8 cellular contexts compared by ENCODE assay signal in the genomic region with DNA sequence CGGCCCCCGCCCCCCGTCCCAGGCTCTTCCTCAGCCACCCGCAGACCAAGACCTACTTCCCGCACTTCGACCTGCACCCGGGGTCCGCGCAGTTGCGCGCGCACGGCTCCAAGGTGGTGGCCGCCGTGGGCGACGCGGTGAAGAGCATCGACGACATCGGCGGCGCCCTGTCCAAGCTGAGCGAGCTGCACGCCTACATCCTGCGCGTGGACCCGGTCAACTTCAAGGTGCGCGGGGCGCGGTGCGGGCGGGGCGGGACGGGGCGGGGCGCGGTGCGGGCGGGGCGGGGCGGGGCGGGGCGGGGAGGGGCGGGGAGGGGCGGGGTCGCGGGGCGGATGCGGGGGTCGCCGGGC. TPM values are rescaled to one million over a fixed set of nuclear protein-coding genes. Genes with fewer than 3 reads are reported as not detected.
"Had no signal": no experiment of that assay in that cellular context is flagged by ENCODE, and none has a peak within 500 bp of the region (broad histone marks: within the 10 kb centered on the region; RNA-seq: fewer than 3 reads in every experiment).

No MANE protein-coding gene starts in this region.

RNA-seq across cellular contexts. Expression of a gene that starts 1.4 kb away (rescaled TPM):
- total RNA-seq: activated CD4-positive, alpha-beta T cell treated with anti-CD3 and anti-CD28 coated beads, Interleukin-2, amount 10 ng/mL, durations not matched to agents 24 days and 14 days; activated naive CD4-positive, alpha-beta T cell treated with anti-CD3 and anti-CD28 coated beads for 36 hours; activated T-helper 2 cell treated with anti-CD3 and anti-CD28 coated beads, Interferon-gamma antibody, Interleukin-2, Interleukin-4, amounts not matched to agents 10 μg/mL and 5 μg/mL and 100 μg/mL, durations not matched to agents 14 hours and 24 hours and 36 hours; cardiac muscle cell; kidney epithelial cell; lung microvascular endothelial cell; naive thymus-derived CD4-positive, alpha-beta T cell had no signal
- polyA plus RNA-seq: adrenal gland; cardiac muscle cell; naive thymus-derived CD4-positive, alpha-beta T cell had no signal

RNA-seq across cellular contexts. Expression of a gene that starts 11.9 kb away (rescaled TPM):
- total RNA-seq: activated CD4-positive, alpha-beta T cell treated with anti-CD3 and anti-CD28 coated beads, Interleukin-2, amount 10 ng/mL, durations not matched to agents 24 days and 14 days; activated naive CD4-positive, alpha-beta T cell treated with anti-CD3 and anti-CD28 coated beads for 36 hours; activated T-helper 2 cell treated with anti-CD3 and anti-CD28 coated beads, Interferon-gamma antibody, Interleukin-2, Interleukin-4, amounts not matched to agents 10 μg/mL and 5 μg/mL and 100 μg/mL, durations not matched to agents 14 hours and 24 hours and 36 hours; cardiac muscle cell; kidney epithelial cell; lung microvascular endothelial cell; naive thymus-derived CD4-positive, alpha-beta T cell had no signal
- polyA plus RNA-seq: adrenal gland; cardiac muscle cell; naive thymus-derived CD4-positive, alpha-beta T cell had no signal

RNA-seq across cellular contexts. Expression of a gene that starts 18.8 kb away (rescaled TPM):
- total RNA-seq: activated CD4-positive, alpha-beta T cell treated with anti-CD3 and anti-CD28 coated beads, Interleukin-2, amount 10 ng/mL, durations not matched to agents 24 days and 14 days; kidney epithelial cell; lung microvascular endothelial cell had no signal
- polyA plus RNA-seq: cardiac muscle cell had no signal

RNA-seq across cellular contexts. Expression of a gene that starts 22.6 kb away (rescaled TPM):
- total RNA-seq: activated CD4-positive, alpha-beta T cell treated with anti-CD3 and anti-CD28 coated beads, Interleukin-2, amount 10 ng/mL, durations not matched to agents 24 days and 14 days; activated naive CD4-positive, alpha-beta T cell treated with anti-CD3 and anti-CD28 coated beads for 36 hours; activated T-helper 2 cell treated with anti-CD3 and anti-CD28 coated beads, Interferon-gamma antibody, Interleukin-2, Interleukin-4, amounts not matched to agents 10 μg/mL and 5 μg/mL and 100 μg/mL, durations not matched to agents 14 hours and 24 hours and 36 hours; cardiac muscle cell; kidney epithelial cell; lung microvascular endothelial cell had no signal
- polyA plus RNA-seq: naive thymus-derived CD4-positive, alpha-beta T cell had no signal
